9 cellular contexts compared by ENCODE assay signal in genomic region chr13:108227651-108228272, GRCh38. TPM values are rescaled to one million over a fixed set of nuclear protein-coding genes. Genes with fewer than 3 reads are reported as not detected.
DNase-seq lines count a peak whose midpoint lies in the region; ATAC-seq and TF ChIP-seq lines count a peak whose summit lies in the region.
"Had no signal": no experiment of that assay in that cellular context is flagged by ENCODE, and none has a peak within 500 bp of the region (broad histone marks: within the 10 kb centered on the region; RNA-seq: fewer than 3 reads in every experiment).

No MANE protein-coding gene starts in this region.

- H3K36me3 ChIP-seq in OCI-LY3 (replicated peaks; ENCODE audit: low read depth, low read length), result peaks cover 4% of the 10 kb centered on the region
- H3K36me3 ChIP-seq in naive thymus-derived CD4-positive, alpha-beta T cell (ENCODE audit: control insufficient read depth in 2 of 3, insufficient read depth in 3 of 3, low read length in 3 of 3), result peaks cover 0 to 11% (median 0%) of the 10 kb centered on the region in 3 experiments

- no peak overlapping the region for H3K4me3 ChIP-seq in OCI-LY3 (ENCODE audit: low read length)
- no peak overlapping the region for H3K4me3 ChIP-seq in naive thymus-derived CD4-positive, alpha-beta T cell (ENCODE audit: low read length)
- H3K4me3 ChIP-seq: BLaER1 had no signal

- TF ChIP-seq CTCF in OCI-LY3 (IDR thresholded peaks at IDR 0.05; ENCODE audit: low read depth, low read length), result peak; percentile 89

- H3K4me1 Mint-ChIP-seq in naive thymus-derived CD4-positive, alpha-beta T cell, result peaks cover 31 to 76% (median 71%) of the 10 kb centered on the region in 7 donors

- CTCF ChIA-PET in naive thymus-derived CD4-positive, alpha-beta T cell (lab: Charles Lee), result interaction anchor here (0.6 to 1.0 kb wide), 4 partner anchors 45 to 667 kb away, joined by 3 read pairs; no protein-coding TSS in a partner anchor

- no peak overlapping the region for H3K9ac ChIP-seq in OCI-LY3 (ENCODE audit: low read length)
- H3K9ac ChIP-seq: BLaER1 had no signal

- no peak overlapping the region for H2AFZ ChIP-seq in OCI-LY3 (ENCODE audit: low read depth, low read length)

- H3K27ac ChIP-seq in OCI-LY3 (ENCODE audit: low read length), result no peak overlapping the region
- H3K27ac ChIP-seq in naive thymus-derived CD4-positive, alpha-beta T cell (ENCODE audit: low read depth, low read length), result no peak overlapping the region
- H3K27ac ChIP-seq: BLaER1 had no signal

- H3K4me2 ChIP-seq in OCI-LY3 (ENCODE audit: low read length), result no peak overlapping the region
- H3K4me2 ChIP-seq: BLaER1 had no signal

- H3K4me3 Mint-ChIP-seq in naive thymus-derived CD4-positive, alpha-beta T cell, result no peak overlapping the region

- intact Hi-C loops in naive thymus-derived CD4-positive, alpha-beta T cell (cut with micrococcal nuclease), result loop anchor here (1.0 to 5.0 kb wide), 11 partner anchors 8 to 735 kb away; partner anchors contain the start of gene ABHD13 (in 1 of the 2)

- H3K9me3 Mint-ChIP-seq in naive thymus-derived CD4-positive, alpha-beta T cell, result no peaks in the 10 kb centered on the region

- ATAC-seq in GM21723 (IDR thresholded peaks at IDR 0.05; ENCODE audit: unreplicated experiment) (peak; percentile 42), GM21529 (IDR thresholded peaks at IDR 0.05; ENCODE audit: unreplicated experiment) (no peak), HG03571 (IDR thresholded peaks at IDR 0.05; ENCODE audit: unreplicated experiment) (no peak)
- ATAC-seq in naive thymus-derived CD4-positive, alpha-beta T cell, result peak; percentile 64

- peaks cover 7 to 18% (median 15%) of the 10 kb centered on the region in 5 donors for H3K36me3 Mint-ChIP-seq in naive thymus-derived CD4-positive, alpha-beta T cell

- peaks cover 59% of the 10 kb centered on the region for H3K79me2 ChIP-seq in OCI-LY3 (ENCODE audit: low read length)

- H4K20me1 ChIP-seq in OCI-LY3 (ENCODE audit: insufficient read depth, low read length), result peaks cover 41% of the 10 kb centered on the region

- no peaks in the 10 kb centered on the region for H3K27me3 Mint-ChIP-seq in naive thymus-derived CD4-positive, alpha-beta T cell

- POLR2A ChIA-PET in naive thymus-derived CD4-positive, alpha-beta T cell (lab: Charles Lee), result no interaction called here

- DNase-seq in DMS153 treated with DMSO at 0.1 percent for 48 hours (lab: John Stamatoyannopoulos, UW; ENCODE audit: unreplicated experiment), result peak; percentile 51
- no peak for DNase-seq in DMS153 (lab: John Stamatoyannopoulos, UW)
- DNase-seq in dermis blood vessel endothelial cell, result peak; percentile 71
- peak in 6 of 9 donors; percentile 30 to 58 (median 46) for DNase-seq in naive thymus-derived CD4-positive, alpha-beta T cell

- H3K4me1 ChIP-seq in OCI-LY3 (ENCODE audit: low read length), result no peaks in the 10 kb centered on the region
- peaks cover 14 to 18% of the 10 kb centered on the region in 2 donors for H3K4me1 ChIP-seq in naive thymus-derived CD4-positive, alpha-beta T cell (ENCODE audit: control insufficient read depth in 2 of 2, insufficient read depth in 2 of 2, low read length in 2 of 2)

- peak overlapping the region in 1 of 9 donors; percentile 51 for H3K27ac Mint-ChIP-seq in naive thymus-derived CD4-positive, alpha-beta T cell

- no peaks in the 10 kb centered on the region for H3K27me3 ChIP-seq in OCI-LY3 (ENCODE audit: low read depth, low read length)
- no peaks in the 10 kb centered on the region for H3K27me3 ChIP-seq in naive thymus-derived CD4-positive, alpha-beta T cell (ENCODE audit: control insufficient read depth in 2 of 2, insufficient read depth in 2 of 2, low read length in 2 of 2)
- H3K27me3 ChIP-seq: BLaER1 had no signal

- H3K9me3 ChIP-seq in OCI-LY3 (ENCODE audit: insufficient read depth, low read length), result no peaks in the 10 kb centered on the region
- H3K9me3 ChIP-seq in naive thymus-derived CD4-positive, alpha-beta T cell (ENCODE audit: control insufficient read depth in 2 of 3, low read length in 3 of 3), result no peaks in the 10 kb centered on the region
- H3K9me3 ChIP-seq: BLaER1 had no signal

RNA-seq across cellular contexts. Expression of gene ABHD13, which starts 9.6 kb away (rescaled TPM):
- total RNA-seq in dermis blood vessel endothelial cell, result 8.2 and 8.7 TPM in 2 replicates
- total RNA-seq in naive thymus-derived CD4-positive, alpha-beta T cell, result 10 to 100 TPM; 10.3 to 19.8 (median 12.7) TPM
- 1 to 10 TPM; 7.9 to 8.2 TPM for polyA plus RNA-seq in naive thymus-derived CD4-positive, alpha-beta T cell

RNA-seq across cellular contexts. Expression of gene LIG4, which starts 12.4 kb away (rescaled TPM):
- total RNA-seq in dermis blood vessel endothelial cell, result 16.2 and 17.2 TPM in 2 replicates
- 10 to 100 TPM in 2 of 5 experiments, 1 to 10 TPM in 3; 2.7 to 10.4 (median 9.1) TPM for total RNA-seq in naive thymus-derived CD4-positive, alpha-beta T cell
- 10 to 100 TPM in 1 of 2 donors, 1 to 10 TPM in 1; 6.1 to 10.1 TPM for polyA plus RNA-seq in naive thymus-derived CD4-positive, alpha-beta T cell

RNA-seq across cellular contexts. Expression of gene TNFSF13B, which starts 41.8 kb away (rescaled TPM):
- 0.34 and 0.70 TPM in 2 replicates for total RNA-seq in dermis blood vessel endothelial cell
- total RNA-seq in naive thymus-derived CD4-positive, alpha-beta T cell, result 10 to 100 TPM in 3 of 5 experiments, 1 to 10 TPM in 2; 3.0 to 26.8 (median 12.8) TPM
- polyA plus RNA-seq in naive thymus-derived CD4-positive, alpha-beta T cell, result 1 to 10 TPM; 7.8 to 9.0 TPM

Comparison
In these comparisons a context has a peak if more than half of its experiments do, and no peak if none do; other contexts are left out.
1. ATAC-seq: peak in GM21723 (single experiment) and naive thymus-derived CD4-positive, alpha-beta T cell (single experiment); none in GM21529 (single experiment) and HG03571 (single experiment).